In genomic region chr10:100730739-100731602, GRCh38 we compare ENCODE assay signal across 10 cellular contexts. TPM values are rescaled to one million over a fixed set of nuclear protein-coding genes. Genes with fewer than 3 reads are reported as not detected.
A peak's percentile ranks its signal among the peaks of the same experiment; 100 is the strongest.
DNase-seq lines count a peak whose midpoint lies in the region; ATAC-seq and TF ChIP-seq lines count a peak whose summit lies in the region.
"Had no signal": no experiment of that assay in that cellular context is flagged by ENCODE, and none has a peak within 500 bp of the region (broad histone marks: within the 10 kb centered on the region; RNA-seq: fewer than 3 reads in every experiment).

No MANE protein-coding gene starts in this region.

- H3K4me1 ChIP-seq in Caco-2, result peaks cover 21% of the 10 kb centered on the region
- H3K4me1 ChIP-seq in OCI-LY7 (ENCODE audit: insufficient read depth, low read length, poor library complexity, severe bottlenecking), result no peaks in the 10 kb centered on the region

- intact Hi-C loops in Caco-2 (cut with micrococcal nuclease; ENCODE audit: unreplicated experiment) (loop anchor here (1.0 kb wide), 1 partner anchor 8 kb away; no protein-coding TSS in a partner anchor), OCI-LY7 (cut with micrococcal nuclease; ENCODE audit: unreplicated experiment) (no loop called here)

- no peaks in the 10 kb centered on the region for H3K9me3 ChIP-seq in Caco-2
- H3K9me3 ChIP-seq in OCI-LY7 (ENCODE audit: low read length), result no peaks in the 10 kb centered on the region

- H3K4me3 Mint-ChIP-seq in Caco-2 (ENCODE audit: unreplicated experiment) (peak overlapping the region; percentile 79), chondrocyte (ENCODE audit: unreplicated experiment) (peak overlapping the region; percentile 71), neural crest cell (peak overlapping the region; percentile 62)

- H3K4me1 Mint-ChIP-seq in Caco-2 (ENCODE audit: low read depth, unreplicated experiment), result peaks cover 37% of the 10 kb centered on the region
- H3K4me1 Mint-ChIP-seq in chondrocyte (ENCODE audit: low read depth), result peaks cover 38% of the 10 kb centered on the region
- peaks cover 31% of the 10 kb centered on the region for H3K4me1 Mint-ChIP-seq in neural crest cell

- no peak overlapping the region for H3K4me2 ChIP-seq in OCI-LY7 (ENCODE audit: low read length)

- ATAC-seq in GM21367 (IDR thresholded peaks at IDR 0.05; ENCODE audit: unreplicated experiment), result peak; percentile 64
- no peak for ATAC-seq in HG03342 (IDR thresholded peaks at IDR 0.05; ENCODE audit: unreplicated experiment)

- peaks cover 3% of the 10 kb centered on the region for H3K27me3 Mint-ChIP-seq in Caco-2 (ENCODE audit: insufficient read depth, unreplicated experiment)
- H3K27me3 Mint-ChIP-seq in chondrocyte (ENCODE audit: low read depth), result peaks cover 83% of the 10 kb centered on the region
- peaks cover 99% of the 10 kb centered on the region for H3K27me3 Mint-ChIP-seq in neural crest cell (ENCODE audit: low read depth)

- H3K9me3 Mint-ChIP-seq in Caco-2 (ENCODE audit: unreplicated experiment) (no peaks in the 10 kb centered on the region), chondrocyte (ENCODE audit: low read depth) (no peaks in the 10 kb centered on the region), neural crest cell (no peaks in the 10 kb centered on the region)

- H3K27me3 ChIP-seq in Caco-2 (replicated peaks; ENCODE audit: control insufficient read depth, insufficient read depth, low read length), result no peaks in the 10 kb centered on the region

- peak overlapping the region; percentile 66 for H3K27ac Mint-ChIP-seq in Caco-2 (ENCODE audit: unreplicated experiment)
- H3K27ac Mint-ChIP-seq in chondrocyte (ENCODE audit: unreplicated experiment), result peak overlapping the region; percentile 65
- H3K27ac Mint-ChIP-seq in neural crest cell (ENCODE audit: unreplicated experiment), result no peak overlapping the region

- no peak for TF ChIP-seq CTCF in Caco-2 (IDR thresholded peaks at IDR 0.05; ENCODE audit: insufficient read depth in 1 of 2, low read depth in 1 of 2, low read length in 1 of 2, severe bottlenecking in 1 of 2, unreplicated experiment in 1 of 2)
- no peak for TF ChIP-seq CTCF in chondrocyte (IDR thresholded peaks at IDR 0.05)
- no peak for TF ChIP-seq CTCF in neural crest cell (conservative IDR thresholded peaks at IDR 0.05)
- no peak for TF ChIP-seq CTCF in OCI-LY7 (conservative IDR thresholded peaks at IDR 0.05; ENCODE audit: low read length)

- H3K4me3 ChIP-seq in Caco-2 (ENCODE audit: low read depth, low read length), result peak overlapping the region; percentile 48
- no peak overlapping the region for H3K4me3 ChIP-seq in OCI-LY7 (ENCODE audit: low read depth, low read length, poor library complexity, severe bottlenecking)

- CTCF ChIA-PET in Caco-2 (lab: Charles Lee) (interaction anchor here (1.0 kb wide), 1 partner anchor 12 kb away, joined by 4 read pairs; no protein-coding TSS in a partner anchor), OCI-LY7 (lab: Charles Lee; ENCODE audit: unreplicated experiment) (no interaction called here)

- BruUV-seq in Caco-2 (replicated peaks; lab: Mats Ljungman, UMichigan) (TSS peak; percentile 49), OCI-LY7 (replicated peaks; lab: Mats Ljungman, UMichigan) (no TSS peak)

- no peaks in the 10 kb centered on the region for H3K79me2 ChIP-seq in OCI-LY7 (ENCODE audit: insufficient read depth, low read depth, low read length)

- H4K20me1 ChIP-seq in OCI-LY7 (ENCODE audit: insufficient read depth, low read length), result no peaks in the 10 kb centered on the region

- peak; percentile 82 to 84 for DNase-seq in Caco-2
- DNase-seq in M059J (ENCODE audit: low read depth), result peak; percentile 24
- DNase-seq in chondrocyte (ENCODE audit: low spot score), result no peak
- DNase-seq in neural crest cell (ENCODE audit: low read depth, low spot score), result no peak
- no peak for DNase-seq in OCI-LY7 (ENCODE audit: low spot score)
- DNase-seq in NCI-H2107 (lab: John Stamatoyannopoulos, UW), result no peak

- H3K36me3 ChIP-seq in Caco-2 (ENCODE audit: control insufficient read depth, insufficient read depth, low read length) (no peaks in the 10 kb centered on the region), OCI-LY7 (ENCODE audit: insufficient read depth, low read length) (no peaks in the 10 kb centered on the region)

- H3K36me3 Mint-ChIP-seq in Caco-2 (ENCODE audit: insufficient read depth, unreplicated experiment) (peaks cover 7% of the 10 kb centered on the region), chondrocyte (ENCODE audit: low read depth) (peaks cover 2% of the 10 kb centered on the region), neural crest cell (ENCODE audit: low read depth) (no peaks in the 10 kb centered on the region)

- no peak overlapping the region for H3K27ac ChIP-seq in OCI-LY7 (ENCODE audit: low read depth, low read length, poor library complexity, severe bottlenecking)

- POLR2A ChIA-PET in Caco-2 (lab: Charles Lee) (no interaction called here), OCI-LY7 (lab: Charles Lee) (no interaction called here)

- H3K9me2 ChIP-seq in OCI-LY7 (ENCODE audit: insufficient read depth, low read length), result no peaks in the 10 kb centered on the region

- H2AFZ ChIP-seq in OCI-LY7 (ENCODE audit: low read length), result no peak overlapping the region

RNA-seq across cellular contexts. Expression of gene PAX2, which starts 14.4 kb away (rescaled TPM):
- total RNA-seq in Caco-2 (2022) (0.30 and 0.45 TPM in 2 replicates), chondrocyte (0.62 to 0.87 TPM in 2 of 3 replicates, not detected in the other), neural crest cell (1.0 and 1.5 TPM in 2 replicates), OCI-LY7 (2022) (not detected in 2 replicates)
- 0.30 TPM in 1 of 2 replicates, not detected in the other for total RNA-seq in M059J (2014; rRNA removed; shearing (Covaris generic))
- total RNA-seq in OCI-LY7 (2014; rRNA removed; shearing (Covaris generic)), result not detected in 2 replicates
- total RNA-seq: fibroblast of lung, LHCN-M2 had no signal

Comparison
In these comparisons a context has a peak if more than half of its experiments do, and no peak if none do; other contexts are left out.
1. DNase-seq: peak in Caco-2 (2 of 2) and M059J (single experiment); none in chondrocyte (single experiment), neural crest cell (single experiment), OCI-LY7 (single experiment) and NCI-H2107 (single experiment).
2. Peak in every context shown above with its lines, with median percentiles within 50 percentile points of each other: H3K4me3 Mint-ChIP-seq.